In genomic region chr3:69084668-69085542, GRCh38 we compare ENCODE assay signal across 1 cellular context.
A peak's percentile ranks its signal among the peaks of the same experiment; 100 is the strongest.
TF ChIP-seq lines count a peak whose summit lies in the region.

Gene ARL6IP5, plus strand, starts transcription at chr3:69084937. Its CDS starts 111 bp downstream, at chr3:69085048.

TF ChIP-seq in K562, 482 proteins besides CTCF, POLR2A, EP300 and RAD21 (continued from another document and continues in another):
- TF ChIP-seq MLLT1 (IDR thresholded peaks at IDR 0.05) (peak in 1 of 2 experiments; percentile 71; a peak in 2 of 4 replicates), ZNF518B (CRISPR knock-in tag; IDR thresholded peaks at IDR 0.05) (no peak), L3MBTL2 (IDR thresholded peaks at IDR 0.05) (peak; percentile 35; the same call in 1 of the 2 replicates), POLR3G (IDR thresholded peaks at IDR 0.05; ENCODE audit: extremely low read depth, insufficient read length, insufficient replicate concordance) (no peak), CREB1 (IDR thresholded peaks at IDR 0.05) (no peak), CREB1 (CRISPR knock-in tag; IDR thresholded peaks at IDR 0.05) (peak; percentile 19; the same call in 1 of the 2 replicates), SFPQ (IDR thresholded peaks at IDR 0.05; ENCODE audit: low read depth, low read length) (no peak), LCOR (CRISPR knock-in tag; IDR thresholded peaks at IDR 0.05) (peak; percentile 70; the same call in 1 of the 2 replicates), EWSR1 (IDR thresholded peaks at IDR 0.05; ENCODE audit: borderline replicate concordance, low read depth, partially characterized antibody) (no peak), ELK3 (CRISPR knock-in tag; IDR thresholded peaks at IDR 0.05) (no peak), HOXB6 (CRISPR knock-in tag; IDR thresholded peaks at IDR 0.05; ENCODE audit: borderline replicate concordance) (no peak), FOSL1 (tag; conservative IDR thresholded peaks at IDR 0.05) (peak; percentile 75), ZNF407 (IDR thresholded peaks at IDR 0.05; ENCODE audit: low read depth) (no peak), PBX2 (CRISPR knock-in tag; IDR thresholded peaks at IDR 0.05; ENCODE audit: low read depth) (no peak), PBX2 (tag; conservative IDR thresholded peaks at IDR 0.05; ENCODE audit: low read depth) (0 out of 2 replicates have a peak, but pooled peaks have one; percentile 8), HNRNPK (IDR thresholded peaks at IDR 0.05; ENCODE audit: low read depth, low read length, poor library complexity, severe bottlenecking) (no peak), PHTF2 (CRISPR knock-in tag; IDR thresholded peaks at IDR 0.05) (no peak), SLC30A9 (CRISPR knock-in tag; IDR thresholded peaks at IDR 0.05) (no peak), GTF2B (IDR thresholded peaks at IDR 0.05; ENCODE audit: extremely low read depth, insufficient read length) (no peak), CXXC5 (CRISPR knock-in tag; IDR thresholded peaks at IDR 0.05) (peak; percentile 59), ATF3 (IDR thresholded peaks at IDR 0.05) (peak; percentile 27; the same call in 1 of the 2 replicates), ATF3 (CRISPR knock-in tag; conservative IDR thresholded peaks at IDR 0.05) (no peak; the same call in 1 of the 2 replicates), ZNF668 (CRISPR knock-in tag; IDR thresholded peaks at IDR 0.05) (no peak), XRCC5 (IDR thresholded peaks at IDR 0.05; ENCODE audit: low read depth, low read length) (peak; percentile 61; the same call in 1 of the 2 replicates), BCLAF1 (IDR thresholded peaks at IDR 0.05; ENCODE audit: borderline replicate concordance in 1 of 2, control insufficient read depth in 1 of 2, low read depth in 2 of 2, low read length in 1 of 2) (no peak), MAFF (IDR thresholded peaks at IDR 0.05; ENCODE audit: low read length) (no peak), CBX2 (IDR thresholded peaks at IDR 0.05; ENCODE audit: insufficient read depth, low read length, poor library complexity, severe bottlenecking) (no peak), SMARCA4 (IDR thresholded peaks at IDR 0.05) (no peak; the same call in 1 of the 2 replicates), HNRNPL (IDR thresholded peaks at IDR 0.05; ENCODE audit: low read depth, low read length) (no peak)
